ENCODE assay signal across 25 cellular contexts in genomic region chr20:38148328-38149102, GRCh38. TPM values are rescaled to one million over a fixed set of nuclear protein-coding genes. Genes with fewer than 3 reads are reported as not detected.
A peak's percentile ranks its signal among the peaks of the same experiment; 100 is the strongest.
DNase-seq lines count a peak whose midpoint lies in the region; ATAC-seq, FAIRE-seq and TF ChIP-seq lines count a peak whose summit lies in the region.
"Had no signal": no experiment of that assay in that cellular context is flagged by ENCODE, and none has a peak within 500 bp of the region (broad histone marks: within the 10 kb centered on the region; RNA-seq: fewer than 3 reads in every experiment).

No MANE protein-coding gene starts in this region.

- BruUV-seq in GM12878 (replicated peaks; lab: Mats Ljungman, UMichigan), result no TSS peak

- RAD21 ChIA-PET in GM12878 (lab: Charles Lee; ENCODE audit: unreplicated experiment), result interaction anchor here (0.8 kb wide), 1 partner anchor 75 kb away, joined by 3 read pairs; no protein-coding TSS in a partner anchor

- H3K9ac ChIP-seq in GM12878 (ENCODE audit: control insufficient read depth, insufficient read depth, low read length) (no peak overlapping the region), kidney (ENCODE audit: low read length in 2 of 2) (no peak overlapping the region)
- H3K9ac ChIP-seq: SK-N-SH had no signal

- no peak overlapping the region for H3K4me3 Mint-ChIP-seq in stimulated activated memory B cell treated with anti-CD40 and anti-IgM and Interleukin-4, amounts not matched to agents 10 μg/mL and 1 μg/mL and 100 μg/mL, for 72 hours
- H3K4me3 Mint-ChIP-seq: activated CD4-positive, alpha-beta T cell treated with anti-CD3 and anti-CD28 coated beads for 36 hours; B cell; T-helper 17 cell had no signal

- H3K9me3 Mint-ChIP-seq in stimulated activated memory B cell treated with anti-CD40 and anti-IgM and Interleukin-4, amounts not matched to agents 10 μg/mL and 1 μg/mL and 100 μg/mL, for 72 hours, result peaks cover 3% of the 10 kb centered on the region

- H3K27me3 ChIP-seq in GM12878 (replicated peaks in 1 of 2; ENCODE audit: control insufficient read depth in 2 of 2, insufficient read depth in 2 of 2, low read length in 1 of 2), result no peaks in the 10 kb centered on the region
- H3K27me3 ChIP-seq: testis had no signal

- H3K4me3 ChIP-seq in GM12878 (no peak overlapping the region), kidney (ENCODE audit: low read length in 2 of 2) (no peak overlapping the region)
- H3K4me3 ChIP-seq: testis had no signal

- no peak overlapping the region for H3K4me2 ChIP-seq in GM12878 (ENCODE audit: control insufficient read depth, insufficient read depth)
- H3K4me2 ChIP-seq: SK-N-SH had no signal

- H2AFZ ChIP-seq in GM12878 (ENCODE audit: control insufficient read depth, low read depth, low read length), result no peak overlapping the region

- CTCF ChIA-PET in GM12878 (lab: Yijun Ruan, JAX), result no interaction called here

- DNase-seq in CD1c-positive myeloid dendritic cell (ENCODE audit: extremely low spot score), result peak; percentile 82
- no peak for DNase-seq in GM12878 (ENCODE audit: low read depth, low spot score)
- DNase-seq in kidney, result peak; percentile 57
- no peak for DNase-seq in OCI-M1 (lab: John Stamatoyannopoulos, UW)
- no peak for DNase-seq in COLO829 (ENCODE audit: low spot score)
- no peak for DNase-seq in pons (ENCODE audit: low spot score)
- DNase-seq: activated CD4-positive, alpha-beta T cell treated with anti-CD3 and anti-CD28 coated beads for 36 hours; activated gamma-delta T cell; GDM1; KBM-7; NCI-H2081 treated with DMSO at 0.1 percent for 48 hours; NCI-H345; NCI-H774; RPMI8226; SK-N-SH; stimulated activated naive CD4-positive, alpha-beta T cell treated with Interleukin-2 at 50 U/mL for 16 hours; T-helper 17 cell; testis had no signal

- no peak overlapping the region for H3K27ac Mint-ChIP-seq in stimulated activated memory B cell treated with anti-CD40 and anti-IgM and Interleukin-4, amounts not matched to agents 10 μg/mL and 1 μg/mL and 100 μg/mL, for 72 hours
- H3K27ac Mint-ChIP-seq: activated CD4-positive, alpha-beta T cell treated with anti-CD3 and anti-CD28 coated beads for 36 hours; B cell; progenitor cell of endocrine pancreas; T-helper 17 cell had no signal

- H3K36me3 Mint-ChIP-seq in stimulated activated memory B cell treated with anti-CD40 and anti-IgM and Interleukin-4, amounts not matched to agents 10 μg/mL and 1 μg/mL and 100 μg/mL, for 72 hours, result peaks cover 34% of the 10 kb centered on the region

- no peak for FAIRE-seq in GM12878 (lab: Jason Lieb, UNC)
- no peak for FAIRE-seq in kidney (lab: Jason Lieb, UNC)
- FAIRE-seq: GM19239, H54 had no signal

- SMC1A ChIA-PET in GM12878 (lab: Charles Lee; ENCODE audit: uncharacterized antibody, unreplicated experiment), result no interaction called here

- TF ChIP-seq CTCF in GM12878 (IDR thresholded peaks at IDR 0.05 in 2 of 3, conservative IDR thresholded peaks at IDR 0.05 in 1 of 3; ENCODE audit: control insufficient read depth in 2 of 3, extremely low read depth in 1 of 3, insufficient read depth in 1 of 3, low read depth in 3 of 3, low read length in 3 of 3) (no peak), kidney (IDR thresholded peaks at IDR 0.05; ENCODE audit: borderline replicate concordance, extremely low read depth, insufficient read depth) (no peak)

- no peak for TF ChIP-seq POLR2A in GM12878 (IDR thresholded peaks at IDR 0.05; ENCODE audit: low read depth, low read length)

- TF ChIP-seq EP300 in GM12878 (IDR thresholded peaks at IDR 0.05; ENCODE audit: borderline replicate concordance in 1 of 2, control insufficient read depth in 1 of 2, low read depth in 2 of 2, low read length in 2 of 2), result no peak

- POLR2A ChIA-PET in GM12878 (lab: Charles Lee), result interaction anchor here (0.7 kb wide), 1 partner anchor 9 kb away, joined by 3 read pairs; no protein-coding TSS in a partner anchor

- H3K27me3 Mint-ChIP-seq in stimulated activated memory B cell treated with anti-CD40 and anti-IgM and Interleukin-4, amounts not matched to agents 10 μg/mL and 1 μg/mL and 100 μg/mL, for 72 hours, result no peaks in the 10 kb centered on the region
- H3K27me3 Mint-ChIP-seq: B cell had no signal

- H3K4me1 ChIP-seq in GM12878 (ENCODE audit: control insufficient read depth, insufficient read depth, low read length) (peaks cover 28% of the 10 kb centered on the region), kidney (ENCODE audit: control insufficient read depth in 1 of 2, insufficient read depth in 1 of 2, low read depth in 1 of 2, low read length in 2 of 2) (peaks cover 34 to 48% of the 10 kb centered on the region in 2 donors)

- ATAC-seq in GM12878, result no peak
- ATAC-seq in stimulated activated memory B cell treated with anti-CD40 and anti-IgM and Interleukin-4, amounts not matched to agents 10 μg/mL and 1 μg/mL and 100 μg/mL, for 72 hours, result peak; percentile 18
- ATAC-seq in GM19463 (IDR thresholded peaks at IDR 0.05; ENCODE audit: unreplicated experiment), result no peak
- ATAC-seq: activated CD4-positive, alpha-beta T cell treated with anti-CD3 and anti-CD28 coated beads for 36 hours; T-helper 17 cell had no signal

- H4K20me1 ChIP-seq in GM12878 (ENCODE audit: control insufficient read depth, insufficient read depth), result no peaks in the 10 kb centered on the region

- H3K79me2 ChIP-seq in GM12878 (ENCODE audit: control insufficient read depth, insufficient read depth, low read length), result no peaks in the 10 kb centered on the region

- H3K4me1 Mint-ChIP-seq in stimulated activated memory B cell treated with anti-CD40 and anti-IgM and Interleukin-4, amounts not matched to agents 10 μg/mL and 1 μg/mL and 100 μg/mL, for 72 hours, result peaks cover 33% of the 10 kb centered on the region

- no peaks in the 10 kb centered on the region; the same call in 2 of the 3 replicates for H3K9me3 ChIP-seq in GM12878 (replicated peaks; ENCODE audit: control insufficient read depth, insufficient read depth, low read length)
- no peaks in the 10 kb centered on the region for H3K9me3 ChIP-seq in kidney (ENCODE audit: control insufficient read depth in 1 of 2, low read length in 2 of 2)
- H3K9me3 ChIP-seq: SK-N-SH, testis had no signal

- H3K36me3 ChIP-seq in GM12878 (ENCODE audit: control insufficient read depth in 2 of 2, insufficient read depth in 2 of 2, low read length in 1 of 2), result no peaks in the 10 kb centered on the region
- H3K36me3 ChIP-seq in kidney (ENCODE audit: control insufficient read depth in 1 of 2, insufficient read depth in 2 of 2, low read length in 2 of 2), result peaks cover 2 to 7% of the 10 kb centered on the region in 2 donors

- in situ Hi-C loops in GM12878 (cut with MboI), result no loop called here

- H3K27ac ChIP-seq in GM12878 (ENCODE audit: control insufficient read depth, insufficient read depth), result no peak overlapping the region
- no peak overlapping the region for H3K27ac ChIP-seq in kidney (ENCODE audit: low read depth in 2 of 2, low read length in 2 of 2)
- H3K27ac ChIP-seq: epithelial cell of prostate, testis had no signal

- 64% methylated on average over 9 of the region's 9 CpGs for WGBS in GM12878 (ENCODE audit: insufficient coverage, insufficient replicate concordance, low lambda C conversion rate, missing lambda C conversion rate)

- TF ChIP-seq RAD21 in GM12878 (IDR thresholded peaks at IDR 0.05; ENCODE audit: insufficient read depth, low read depth, low read length), result no peak

- intact Hi-C loops in GM12878 (cut with micrococcal nuclease; ENCODE audit: unreplicated experiment), result no loop called here
- intact Hi-C loops in kidney (cut with DNase I), result no loop called here

TF ChIP-seq in GM12878, 131 proteins besides CTCF, POLR2A, EP300 and RAD21:
- 0 out of 2 replicates have a peak, but pooled peaks have one; percentile 5 for TF ChIP-seq RUNX3 (IDR thresholded peaks at IDR 0.05; ENCODE audit: low read length)
- no peak for TF ChIP-seq GATAD2B (conservative IDR thresholded peaks at IDR 0.05; ENCODE audit: low read depth)
- peak; percentile 19; the same call in 1 of the 2 replicates for TF ChIP-seq SPI1 (IDR thresholded peaks at IDR 0.05; ENCODE audit: borderline replicate concordance, insufficient read depth, low read depth, low read length)

RNA-seq across cellular contexts. Expression of gene TGM2, which starts 16.6 kb away (rescaled TPM):
- total RNA-seq in GM12878 (2013; cell fraction: nucleolus; rRNA removed), result 24.2 and 29.7 TPM in 2 replicates
- 0.85 and 0.87 TPM in 2 replicates for total RNA-seq in GM12878 (2014; rRNA removed)
- total RNA-seq in GM12878 (2014; rRNA removed; fragmentation: Illumina TruSeq; extraction: Trizol), result 0.45 and 0.51 TPM in 2 replicates
- 1.2 and 1.8 TPM in 2 replicates for total RNA-seq in GM12878 (2021)
- polyA plus RNA-seq in GM12878 (2011; ENCODE audit: low read depth), result 0.67 TPM
- 0.85 and 1.9 TPM in 2 replicates for polyA plus RNA-seq in GM12878 (2011; rRNA removed)
- polyA plus RNA-seq in GM12878 (2011; cell fraction: cytosol; rRNA removed), result 1.6 and 1.8 TPM in 2 replicates
- polyA plus RNA-seq in GM12878 (2011; cell fraction: nucleus; rRNA removed), result 2.0 and 2.1 TPM in 2 replicates
- 1.5 and 2.4 TPM in 2 replicates for polyA plus RNA-seq in GM12878 (2012)
- polyA plus RNA-seq in GM12878 (2014; fragmentation: Illumina TruSeq; extraction: Trizol), result 0.30 and 0.54 TPM in 2 replicates
- polyA plus RNA-seq in GM12878 (2014; fragmentation: Nextera tagmentation; extraction: Ambion mirVana), result under 1 TPM; 0.11 to 0.16 TPM
- 0.68 and 1.1 TPM in 2 replicates for polyA plus RNA-seq in GM12878 (2014; rRNA removed)
- under 1 TPM; 0.25 to 0.47 TPM for polyA plus RNA-seq in GM12878 (2016; fragmentation: Nextera tagmentation; extraction: Ambion mirVana)
- 1.4 and 2.0 TPM in 2 replicates for polyA minus RNA-seq in GM12878 (2011; rRNA and poly(A)+ RNA removed)
- polyA minus RNA-seq in GM12878 (2011; cell fraction: cytosol; rRNA and poly(A)+ RNA removed), result 1.2 and 1.4 TPM in 2 replicates
- polyA minus RNA-seq in GM12878 (2011; cell fraction: nucleus; rRNA and poly(A)+ RNA removed), result 0.73 and 0.96 TPM in 2 replicates
- total RNA-seq in kidney, result 611 TPM
- polyA plus RNA-seq in kidney (ENCODE audit: insufficient read depth, low read depth, low replicate concordance), result 44.6 TPM

Comparison
In these comparisons a context has a peak if more than half of its experiments do, and no peak if none do; other contexts are left out.
1. DNase-seq: peak in CD1c-positive myeloid dendritic cell (single experiment) and kidney (single experiment); none in GM12878 (single experiment), OCI-M1 (single experiment), COLO829 (single experiment) and pons (single experiment).
2. RNA of gene TGM2, which starts 16.6 kb away (total RNA-seq): 611 TPM in kidney (single experiment); 0.45 to 29.7 TPM in GM12878; every median in the first group is over 10 times any median in the second.